Comparison of ENCODE assay signal across 1 cellular context in the genomic region with DNA sequence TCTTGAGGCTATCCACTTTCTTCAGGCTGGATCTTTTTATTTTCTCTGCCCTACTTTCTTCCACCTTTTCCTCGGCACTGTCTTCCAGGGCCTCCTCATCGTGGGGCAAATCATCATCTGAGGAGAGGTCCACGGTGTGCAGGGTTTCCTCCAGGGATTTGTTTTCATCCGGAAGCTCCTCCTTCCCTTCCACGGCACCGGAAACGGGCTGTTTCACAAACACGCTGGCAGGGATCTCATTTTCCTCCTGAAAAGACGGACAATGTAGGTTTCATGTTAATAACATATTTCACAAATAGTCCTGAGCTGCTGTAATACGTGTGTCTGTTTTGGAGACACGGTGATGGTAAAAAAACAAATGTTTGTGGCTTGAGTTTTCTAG.
TF ChIP-seq lines count a peak whose summit lies in the region.

No MANE protein-coding gene starts in this region.

TF ChIP-seq in endothelial cell of umbilical vein, 7 proteins besides CTCF, POLR2A, EP300 and RAD21:
- no peak for TF ChIP-seq FOS (IDR thresholded peaks at IDR 0.05; ENCODE audit: borderline replicate concordance, insufficient read depth, low read length)
